Comparison of ENCODE assay signal across 23 cellular contexts in the genomic region with DNA sequence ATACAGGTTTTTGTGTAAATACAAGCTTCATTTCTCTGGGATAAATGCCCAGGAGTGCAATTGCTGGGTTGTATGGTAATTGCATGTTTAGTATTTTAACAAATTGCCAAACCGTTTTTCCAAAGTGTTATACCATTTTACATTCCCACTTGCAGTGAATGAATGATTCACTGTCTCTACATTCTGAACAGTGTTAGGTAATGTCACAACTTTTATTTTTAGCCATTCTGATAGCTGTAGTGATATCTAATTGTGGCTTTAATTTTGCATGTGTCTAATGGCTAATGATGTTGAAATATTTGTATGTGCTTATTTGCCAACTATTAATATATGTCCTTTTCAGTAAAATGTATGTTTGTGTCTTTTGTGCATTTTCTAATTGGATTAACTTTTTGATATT.
A peak's percentile ranks its signal among the peaks of the same experiment; 100 is the strongest.
DNase-seq lines count a peak whose midpoint lies in the region; ATAC-seq and TF ChIP-seq lines count a peak whose summit lies in the region.
"Had no signal": no experiment of that assay in that cellular context is flagged by ENCODE, and none has a peak within 500 bp of the region (broad histone marks: within the 10 kb centered on the region; RNA-seq: fewer than 3 reads in every experiment).

No MANE protein-coding gene starts in this region.

- no peak overlapping the region for H3K9ac ChIP-seq in mammary epithelial cell (ENCODE audit: insufficient read depth, low read length)
- H3K9ac ChIP-seq: BLaER1 treated with 17β-estradiol and CSF1 and Interleukin-3, amounts not matched to agents 10 nM and 100 nM had no signal

- ATAC-seq in Right ventricle myocardium superior (ENCODE audit: poor library complexity) (peak; percentile 65), left cardiac atrium (peak; percentile 71 to 73), GM21529 (IDR thresholded peaks at IDR 0.05; ENCODE audit: unreplicated experiment) (no peak)
- ATAC-seq: A549, GM12878, GM23338, HCT116 had no signal

- H3K27ac ChIP-seq in right atrium auricular region (peak overlapping the region in 1 of 2 donors; percentile 17), mammary epithelial cell (ENCODE audit: insufficient read depth, low read depth, low read length) (no peak overlapping the region)
- H3K27ac ChIP-seq: A549; BLaER1 treated with 17β-estradiol and CSF1 and Interleukin-3, amounts not matched to agents 10 nM and 100 nM had no signal

- peak; percentile 3 to 30 for DNase-seq in NCI-H2081 (lab: John Stamatoyannopoulos, UW)
- DNase-seq in NCI-H2081 treated with DMSO at 0.1 percent for 48 hours (lab: John Stamatoyannopoulos, UW): no peak
- no peak for DNase-seq in Right ventricle myocardium superior
- no peak for DNase-seq in right atrium auricular region (ENCODE audit: low spot score)
- DNase-seq in left cardiac atrium: no peak
- DNase-seq in mammary epithelial cell: no peak
- DNase-seq: 8988T; ACHN; AML-193; BE2C; CD4-positive, alpha-beta T cell; CD8-positive, alpha-beta memory T cell; DMS 273 treated with DMSO at 0.1 percent for 48 hours; DMS79; EL; GDM1; H9 had no signal

- H2AFZ ChIP-seq in mammary epithelial cell (ENCODE audit: low read depth, low read length): no peak overlapping the region
- H2AFZ ChIP-seq: GM23338 had no signal

- intact Hi-C loops in Right ventricle myocardium superior (cut with DNase I): no loop called here
- intact Hi-C loops in left cardiac atrium (cut with DNase I): no loop called here
- intact Hi-C loops in mammary epithelial cell (cut with micrococcal nuclease): no loop called here

- H3K36me3 ChIP-seq in right atrium auricular region: no peaks in the 10 kb centered on the region
- H3K36me3 ChIP-seq in mammary epithelial cell (ENCODE audit: insufficient read depth, low read length): no peaks in the 10 kb centered on the region
- H3K36me3 ChIP-seq: BE2C; BLaER1 treated with 17β-estradiol and CSF1 and Interleukin-3, amounts not matched to agents 10 nM and 100 nM had no signal

- dilution Hi-C loops in mammary epithelial cell (cut with HindIII; ENCODE audit: low sequenced_read_pairs): no loop called here

- no TSS peak for BruUV-seq in mammary epithelial cell (replicated peaks; lab: Mats Ljungman, UMichigan)

- H3K27me3 ChIP-seq in right atrium auricular region: no peaks in the 10 kb centered on the region
- H3K27me3 ChIP-seq in mammary epithelial cell (ENCODE audit: insufficient read depth, low read length): no peaks in the 10 kb centered on the region
- H3K27me3 ChIP-seq: BE2C; BLaER1 treated with 17β-estradiol and CSF1 and Interleukin-3, amounts not matched to agents 10 nM and 100 nM had no signal

- in situ Hi-C loops in mammary epithelial cell (cut with MboI; ENCODE audit: low sequenced_read_pairs in 2 of 2): loop anchor here in 1 of 2 donors (25.0 kb wide), 1 partner anchor 280 kb away; no protein-coding TSS in a partner anchor

- CTCF ChIA-PET in mammary epithelial cell (lab: Charles Lee; ENCODE audit: low non-redundant PET): no interaction called here

- no peaks in the 10 kb centered on the region for H3K79me2 ChIP-seq in mammary epithelial cell (ENCODE audit: insufficient read depth, low read length)

- H3K4me1 ChIP-seq in right atrium auricular region (no peaks in the 10 kb centered on the region), mammary epithelial cell (ENCODE audit: insufficient read depth, low read length) (no peaks in the 10 kb centered on the region)
- H3K4me1 ChIP-seq: A549, BE2C had no signal

- TF ChIP-seq CTCF in right atrium auricular region (IDR thresholded peaks at IDR 0.05): no peak
- no peak for TF ChIP-seq CTCF in mammary epithelial cell (conservative IDR thresholded peaks at IDR 0.05 in 1 of 2, IDR thresholded peaks at IDR 0.05 in 1 of 2; ENCODE audit: extremely low read depth in 1 of 2, insufficient read depth in 1 of 2, low read depth in 1 of 2, low read length in 2 of 2)

- no peak overlapping the region for H3K4me3 ChIP-seq in right atrium auricular region
- H3K4me3 ChIP-seq in mammary epithelial cell (replicated peaks in 1 of 3; ENCODE audit: insufficient read depth in 1 of 3, low read depth in 2 of 3, low read length in 3 of 3): no peak overlapping the region
- H3K4me3 ChIP-seq: A549; BLaER1 treated with 17β-estradiol and CSF1 and Interleukin-3, amounts not matched to agents 10 nM and 100 nM; GM12878; GM23338 had no signal

- no peak overlapping the region for H3K4me2 ChIP-seq in mammary epithelial cell (ENCODE audit: insufficient read depth, low read depth, low read length)
- H3K4me2 ChIP-seq: A549; BLaER1 treated with 17β-estradiol and CSF1 and Interleukin-3, amounts not matched to agents 10 nM and 100 nM; GM23338 had no signal

- no peaks in the 10 kb centered on the region for H4K20me1 ChIP-seq in mammary epithelial cell (ENCODE audit: insufficient read depth, low read length)
- H4K20me1 ChIP-seq: BLaER1 treated with 17β-estradiol and CSF1 and Interleukin-3, amounts not matched to agents 10 nM and 100 nM had no signal

- peaks cover 5 to 7% of the 10 kb centered on the region in 2 donors for H3K9me3 ChIP-seq in right atrium auricular region
- no peaks in the 10 kb centered on the region for H3K9me3 ChIP-seq in mammary epithelial cell (replicated peaks; ENCODE audit: insufficient read depth, low read length)
- H3K9me3 ChIP-seq: A549, BE2C had no signal

- WGBS in mammary epithelial cell (ENCODE audit: low coverage, missing lambda C conversion rate): 32% methylated on average over 1 of the region's 1 CpG

Comparison
In these comparisons a context has a peak if more than half of its experiments do, and no peak if none do; other contexts are left out.
1. DNase-seq: peak in NCI-H2081 (2 of 2); none in NCI-H2081 treated with DMSO at 0.1 percent for 48 hours (single experiment), Right ventricle myocardium superior (single experiment), right atrium auricular region (single experiment), left cardiac atrium (single experiment) and mammary epithelial cell (single experiment).